16 cellular contexts compared by ENCODE assay signal in the genomic region with DNA sequence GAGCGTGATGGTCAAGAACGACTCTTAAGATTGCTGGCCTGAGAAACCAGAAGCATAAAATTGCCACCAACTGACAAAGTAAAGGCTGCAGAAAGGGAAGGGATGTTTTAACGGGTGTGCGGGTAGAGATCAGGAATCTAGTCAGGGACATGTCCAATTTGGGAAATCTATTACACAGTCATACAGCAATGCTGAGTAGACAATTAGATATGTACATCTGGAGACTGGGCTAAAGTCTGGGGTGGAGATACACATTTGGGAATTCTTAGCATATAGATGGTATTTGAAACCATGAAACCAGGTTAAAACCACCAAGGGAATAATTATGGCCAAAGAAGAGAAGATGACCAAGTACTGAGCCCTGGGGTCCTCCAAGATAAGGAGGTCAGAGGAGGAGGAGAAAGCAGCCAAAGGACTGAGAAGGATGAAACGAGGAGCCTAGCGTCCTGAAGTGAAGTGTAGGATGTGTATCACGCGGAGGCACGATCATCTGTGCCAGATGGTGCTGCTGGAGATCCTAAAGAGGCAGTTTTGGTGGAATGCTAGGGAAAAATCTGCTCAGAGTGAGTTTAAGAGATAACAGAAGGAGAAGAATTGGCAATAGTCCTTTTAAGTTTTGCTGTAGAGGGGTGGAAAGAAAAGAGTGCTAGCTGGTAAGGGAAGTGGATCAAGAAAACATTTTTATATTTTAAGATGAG.
"Had no signal": no experiment of that assay in that cellular context is flagged by ENCODE, and none has a peak within 500 bp of the region (broad histone marks: within the 10 kb centered on the region; RNA-seq: fewer than 3 reads in every experiment).

No MANE protein-coding gene starts in this region.

- FAIRE-seq: endometrium, frontal cortex had no signal

- H3K27ac Mint-ChIP-seq: activated CD4-positive, alpha-beta T cell treated with anti-CD3 and anti-CD28 coated beads, Interleukin-2, amount 10 ng/mL, durations not matched to agents 7 days and 5 days; activated naive CD4-positive, alpha-beta T cell treated with anti-CD3 and anti-CD28 coated beads, Interleukin-2, amount 10 ng/mL, durations not matched to agents 7 days and 5 days; activated T-helper 2 cell treated with anti-CD3 and anti-CD28 coated beads, Interferon-gamma antibody, Interleukin-2, Interleukin-4, amounts not matched to agents 10 μg/mL and 5 μg/mL and 100 μg/mL, durations not matched to agents 14 hours and 24 hours and 36 hours; T-cell; type B pancreatic cell had no signal

- H3K4me3 Mint-ChIP-seq: activated CD4-positive, alpha-beta T cell treated with anti-CD3 and anti-CD28 coated beads, Interleukin-2, amount 10 ng/mL, durations not matched to agents 7 days and 5 days; activated naive CD4-positive, alpha-beta T cell treated with anti-CD3 and anti-CD28 coated beads, Interleukin-2, amount 10 ng/mL, durations not matched to agents 7 days and 5 days; T-cell; type B pancreatic cell had no signal

- H3K4me3 ChIP-seq: esophagus squamous epithelium, ovary, SK-N-MC had no signal

- H3K27ac ChIP-seq: esophagus squamous epithelium, ovary, SK-N-MC, WERI-Rb-1 had no signal

- H3K9me3 Mint-ChIP-seq: activated CD4-positive, alpha-beta T cell treated with anti-CD3 and anti-CD28 coated beads, Interleukin-2, amount 10 ng/mL, durations not matched to agents 7 days and 5 days; activated naive CD4-positive, alpha-beta T cell treated with anti-CD3 and anti-CD28 coated beads, Interleukin-2, amount 10 ng/mL, durations not matched to agents 7 days and 5 days; activated T-helper 2 cell treated with anti-CD3 and anti-CD28 coated beads, Interferon-gamma antibody, Interleukin-2, Interleukin-4, amounts not matched to agents 10 μg/mL and 5 μg/mL and 100 μg/mL, durations not matched to agents 14 hours and 24 hours and 36 hours; T-cell; type B pancreatic cell had no signal

- DNase-seq: activated CD4-positive, alpha-beta T cell treated with anti-CD3 and anti-CD28 coated beads, Interleukin-2, amount 10 ng/mL, durations not matched to agents 7 days and 5 days; activated CD8-positive, alpha-beta memory T cell treated with anti-CD3 and anti-CD28 coated beads for 24 hours; activated naive CD4-positive, alpha-beta T cell treated with anti-CD3 and anti-CD28 coated beads, Interleukin-2, amount 10 ng/mL, durations not matched to agents 7 days and 5 days; caudate nucleus; esophagus squamous epithelium; left ventricle myocardium superior; ovary; stimulated activated CD4-positive, alpha-beta T cell treated with anti-CD3 and anti-CD28 coated beads, Interleukin-15, amount 100 ng/mL, for 24 hours; stimulated activated CD4-positive, alpha-beta T cell treated with anti-CD3 and anti-CD28 coated beads, Interleukin-4, amount 100 ng/mL, for 24 hours; T-cell; WERI-Rb-1 had no signal

- H3K4me1 Mint-ChIP-seq: activated CD4-positive, alpha-beta T cell treated with anti-CD3 and anti-CD28 coated beads, Interleukin-2, amount 10 ng/mL, durations not matched to agents 7 days and 5 days; activated naive CD4-positive, alpha-beta T cell treated with anti-CD3 and anti-CD28 coated beads, Interleukin-2, amount 10 ng/mL, durations not matched to agents 7 days and 5 days; T-cell had no signal

- H3K27me3 ChIP-seq: esophagus squamous epithelium, ovary had no signal

- H3K36me3 ChIP-seq: ovary had no signal

- H3K27me3 Mint-ChIP-seq: activated CD4-positive, alpha-beta T cell treated with anti-CD3 and anti-CD28 coated beads, Interleukin-2, amount 10 ng/mL, durations not matched to agents 7 days and 5 days; activated naive CD4-positive, alpha-beta T cell treated with anti-CD3 and anti-CD28 coated beads, Interleukin-2, amount 10 ng/mL, durations not matched to agents 7 days and 5 days; T-cell; type B pancreatic cell had no signal

- H3K9me3 ChIP-seq: esophagus squamous epithelium, ovary had no signal
